8 cellular contexts compared by ENCODE assay signal in the genomic region with DNA sequence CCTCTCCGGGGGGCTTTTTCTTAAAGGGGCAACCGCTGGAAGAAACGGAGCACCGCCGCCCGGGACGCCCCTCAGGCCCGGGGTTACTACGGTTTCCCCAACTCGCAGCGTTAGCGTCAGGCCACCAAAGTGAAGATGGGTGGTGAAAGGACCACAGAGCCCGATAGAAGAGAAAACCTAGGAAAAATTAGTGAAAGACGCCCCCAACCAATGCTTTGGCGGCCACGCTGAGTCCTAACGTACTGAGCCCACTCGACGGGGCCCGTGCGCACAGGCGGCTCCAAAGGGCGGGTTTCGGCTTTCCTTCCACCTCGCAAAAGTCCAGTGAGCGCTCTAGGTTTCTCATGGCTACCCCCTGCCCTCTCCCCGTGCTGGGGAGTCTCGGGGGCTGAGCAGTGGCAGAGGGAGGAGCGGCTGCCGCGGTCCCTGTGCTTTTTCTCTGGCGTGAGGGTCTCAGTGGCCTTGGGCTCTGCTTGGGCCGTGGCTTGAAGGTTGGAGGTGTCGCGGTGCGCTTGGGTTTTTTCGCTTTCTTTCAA. TPM values are rescaled to one million over a fixed set of nuclear protein-coding genes. Genes with fewer than 3 reads are reported as not detected.
DNase-seq lines count a peak whose midpoint lies in the region; ATAC-seq and TF ChIP-seq lines count a peak whose summit lies in the region.

No MANE protein-coding gene starts in this region.

- H2BK20ac ChIP-seq in H9 (ENCODE audit: low read depth, low read length, poor library complexity, severe bottlenecking) = no peak overlapping the region

- peak overlapping the region; percentile 69 for H2BK12ac ChIP-seq in H9 (ENCODE audit: insufficient read length, low read depth, low read length)

- no peak overlapping the region for H3T11ph ChIP-seq in H9 (ENCODE audit: low read length)

- WGBS in H9 (ENCODE audit: extremely low coverage, insufficient read length, low lambda C conversion rate) = no CpG with 5 or more reads among the region's 37 CpGs
- WGBS in lung, 2 donors = 0 to 1% methylated on average over 37 of the region's 37 CpGs

- H3K4me2 ChIP-seq in H9 (ENCODE audit: insufficient read depth, insufficient read length, low read length) = peak overlapping the region; percentile 70

- H3K9ac ChIP-seq in H9 (ENCODE audit: extremely low read depth, insufficient read length, low read length) = peak overlapping the region; percentile 94

- peak overlapping the region; percentile 96 for H3K4ac ChIP-seq in H9 (ENCODE audit: low read depth, low read length)

- peak overlapping the region; percentile 99 for H3K27ac ChIP-seq in H9 (ENCODE audit: insufficient read length, low read depth, low read length)
- peak overlapping the region; percentile 90 to 99 for H3K27ac ChIP-seq in lung (ENCODE audit: low read depth in 1 of 2, low read length in 1 of 2)
- peak overlapping the region; percentile 99 for H3K27ac ChIP-seq in tibial artery

- H4K91ac ChIP-seq in H9 (ENCODE audit: insufficient read length, low read depth, low read length) = peak overlapping the region; percentile 100

- peaks cover 14% of the 10 kb centered on the region for H3K23me2 ChIP-seq in H9 (ENCODE audit: insufficient read length, low read depth, low read length, poor library complexity, severe bottlenecking)

- no peak for TF ChIP-seq POLR2A in GM18505 (IDR thresholded peaks at IDR 0.05; ENCODE audit: borderline replicate concordance, extremely low read depth, insufficient read depth, insufficient read length)

- H3K4me3 Mint-ChIP-seq in H9 = peak overlapping the region; percentile 78 to 92

- H3K23ac ChIP-seq in H9 (ENCODE audit: insufficient read length, low read depth, low read length) = no peak overlapping the region

- peaks cover 7 to 11% (median 7%) of the 10 kb centered on the region in 3 experiments; a peak in 6 of 7 replicates for H3K36me3 Mint-ChIP-seq in H9 (ENCODE audit: insufficient read depth in 1 of 3, low read depth in 3 of 3)

- ATAC-seq in GM18505 (IDR thresholded peaks at IDR 0.05; ENCODE audit: unreplicated experiment) = peak; percentile 7
- ATAC-seq in lung (ENCODE audit: insufficient read depth, low FRiP score) = peak; percentile 17

- peaks cover 29 to 35% of the 10 kb centered on the region in 2 experiments for H3K4me1 Mint-ChIP-seq in H9

- H2BK120ac ChIP-seq in H9 (ENCODE audit: low read depth, low read length, poor library complexity, severe bottlenecking) = peak overlapping the region; percentile 95

- intact Hi-C loops in tibial artery (cut with DNase I; ENCODE audit: low total_unique reads) = no loop called here

- H3K36me3 ChIP-seq in lung (ENCODE audit: control insufficient read depth in 2 of 2, insufficient read depth in 2 of 2, low read length in 2 of 2) (no peaks in the 10 kb centered on the region), tibial artery (no peaks in the 10 kb centered on the region)

- H2BK15ac ChIP-seq in H9 (ENCODE audit: low read depth, low read length) = no peak overlapping the region

- no peaks in the 10 kb centered on the region for H4K20me1 ChIP-seq in H9 (ENCODE audit: control insufficient read depth, insufficient read depth, insufficient read length)

- H3K9me3 ChIP-seq in H9 (ENCODE audit: control insufficient read depth, low read depth, low read length) (no peaks in the 10 kb centered on the region), lung (ENCODE audit: control insufficient read depth in 2 of 2, insufficient read depth in 1 of 2, low read length in 1 of 2) (no peaks in the 10 kb centered on the region), tibial artery (no peaks in the 10 kb centered on the region)

- no peaks in the 10 kb centered on the region for H3K79me2 ChIP-seq in H9 (ENCODE audit: insufficient read depth, low read length)

- H2BK5ac ChIP-seq in H9 (ENCODE audit: insufficient read length, low read length) = peak overlapping the region; percentile 85

- H2AK5ac ChIP-seq in H9 (ENCODE audit: insufficient read length, low read length) = no peak overlapping the region

- no peaks in the 10 kb centered on the region for H3K9me3 Mint-ChIP-seq in H9

- no peak overlapping the region for H2AFZ ChIP-seq in H9 (ENCODE audit: low read length)

- H4K8ac ChIP-seq in H9 (replicated peaks; ENCODE audit: insufficient read length, low read depth, low read length) = no peak overlapping the region

- H3K27ac Mint-ChIP-seq in H9 = peak overlapping the region; percentile 98 to 99 (median 99)

- peak overlapping the region; percentile 94 for H3K18ac ChIP-seq in H9 (ENCODE audit: insufficient read length, low read depth, low read length)

- H3K27me3 ChIP-seq in H9 (ENCODE audit: insufficient read depth, low read length) = no peaks in the 10 kb centered on the region
- H3K27me3 ChIP-seq in lung (ENCODE audit: control insufficient read depth, insufficient read depth) = no peaks in the 10 kb centered on the region
- no peaks in the 10 kb centered on the region for H3K27me3 ChIP-seq in tibial artery

- peak overlapping the region; percentile 59 to 81 for H3K4me3 ChIP-seq in cardiac fibroblast (replicated peaks in 1 of 2; ENCODE audit: low read depth in 2 of 2, low read length in 2 of 2)
- peak overlapping the region; percentile 65 for H3K4me3 ChIP-seq in lung
- H3K4me3 ChIP-seq in tibial artery = peak overlapping the region; percentile 83 to 85

- no peaks in the 10 kb centered on the region for H3K79me1 ChIP-seq in H9 (ENCODE audit: insufficient read depth, low read depth, low read length, poor library complexity, severe bottlenecking)

- H4K5ac ChIP-seq in H9 (ENCODE audit: insufficient read length, low read depth, low read length) = peak overlapping the region; percentile 74

- DNase-seq in H9 (no peak), NCI-H69 (lab: John Stamatoyannopoulos, UW) (peak; percentile 72), cardiac fibroblast (ENCODE audit: low read depth in 2 of 2) (peak in 1 of 2 donors; percentile 27), lung (ENCODE audit: low spot score) (peak; percentile 40), tibial artery (no peak), HPDE6-E6E7 (ENCODE audit: extremely low spot score) (no peak), SHP77 (lab: John Stamatoyannopoulos, UW) (no peak)

- TF ChIP-seq CTCF in H9 (conservative IDR thresholded peaks at IDR 0.05) (no peak), cardiac fibroblast (IDR thresholded peaks at IDR 0.05; ENCODE audit: low read depth, low read length) (no peak), lung (IDR thresholded peaks at IDR 0.05; ENCODE audit: control extremely low read depth, extremely low read depth) (no peak), tibial artery (IDR thresholded peaks at IDR 0.05) (no peak)

- H3K56ac ChIP-seq in H9 (ENCODE audit: insufficient read length, low read depth, low read length) = no peak overlapping the region

- H3K4me1 ChIP-seq in H9 (ENCODE audit: insufficient read depth, low read length) = no peaks in the 10 kb centered on the region; the same call in 1 of the 2 replicates
- peaks cover 0 to 5% of the 10 kb centered on the region in 2 donors for H3K4me1 ChIP-seq in lung (ENCODE audit: control insufficient read depth in 2 of 2, insufficient read depth in 2 of 2, low read length in 2 of 2)
- peaks cover 0 to 44% (median 21%) of the 10 kb centered on the region in 4 donors for H3K4me1 ChIP-seq in tibial artery

- peak overlapping the region; percentile 98 for H3K14ac ChIP-seq in H9 (ENCODE audit: insufficient read depth, low read length)

- no peaks in the 10 kb centered on the region for H3K27me3 Mint-ChIP-seq in H9 (ENCODE audit: low read depth)

RNA-seq across cellular contexts. Expression of gene SPEN, which starts 12.2 kb away (rescaled TPM):
- total RNA-seq in H9 (2021) (54.3 and 59.6 TPM in 2 replicates), lung (10 to 100 TPM; 50.0 to 82.3 TPM)
- 10 to 100 TPM; 10.7 to 23.5 TPM for polyA plus RNA-seq in lung

RNA-seq across cellular contexts. Expression of gene UQCRHL, which starts 27.8 kb away (rescaled TPM):
- 2.0 and 2.6 TPM in 2 replicates for total RNA-seq in H9 (2021)
- total RNA-seq in lung = 1 to 10 TPM; 1.1 to 4.6 TPM
- 1 to 10 TPM; 1.6 to 1.8 TPM for polyA plus RNA-seq in lung

Comparison
In these comparisons a context has a peak if more than half of its experiments do, and no peak if none do; other contexts are left out.
1. DNase-seq: peak in NCI-H69 (single experiment) and lung (single experiment); none in H9 (single experiment), tibial artery (0 of 2), HPDE6-E6E7 (single experiment) and SHP77 (0 of 2).
2. Peak in every context shown above with its lines, with median percentiles within 50 percentile points of each other: H3K27ac ChIP-seq and H3K4me3 ChIP-seq.